Comparison of ENCODE assay signal across 11 cellular contexts in the genomic region with DNA sequence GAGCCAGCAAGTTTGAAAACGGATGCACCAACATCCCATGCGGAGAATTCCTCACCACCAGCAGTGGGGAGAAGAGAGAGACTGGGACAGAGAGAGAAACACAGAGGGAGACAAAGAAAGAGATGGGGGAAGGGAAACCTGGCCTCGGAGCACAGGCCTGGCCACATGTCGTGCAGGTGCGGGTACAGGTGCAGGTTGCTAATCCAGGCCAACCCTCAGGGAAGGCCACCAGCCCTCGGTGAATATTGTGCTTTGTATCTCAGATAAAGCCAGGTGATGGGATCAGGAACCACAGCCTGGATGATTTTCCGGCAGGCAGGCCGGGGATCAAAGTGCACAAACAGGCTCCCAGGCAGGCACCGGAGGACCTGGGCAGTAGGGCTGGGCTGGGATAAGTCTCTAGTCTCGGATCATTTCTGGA. TPM values are rescaled to one million over a fixed set of nuclear protein-coding genes. Genes with fewer than 3 reads are reported as not detected.
DNase-seq lines count a peak whose midpoint lies in the region; ATAC-seq, FAIRE-seq and TF ChIP-seq lines count a peak whose summit lies in the region.
"Had no signal": no experiment of that assay in that cellular context is flagged by ENCODE, and none has a peak within 500 bp of the region (broad histone marks: within the 10 kb centered on the region; RNA-seq: fewer than 3 reads in every experiment).

No MANE protein-coding gene starts in this region.

- peaks cover 22% of the 10 kb centered on the region for H3K27me3 Mint-ChIP-seq in mesothelial cell of epicardium (ENCODE audit: low read depth)

- H3K4me1 Mint-ChIP-seq in mesothelial cell of epicardium, result peaks cover 42% of the 10 kb centered on the region

- TF ChIP-seq CTCF in coronary artery (IDR thresholded peaks at IDR 0.05) (no peak), mesothelial cell of epicardium (IDR thresholded peaks at IDR 0.05; ENCODE audit: unreplicated experiment) (no peak), upper lobe of left lung (IDR thresholded peaks at IDR 0.05) (no peak)

- peak overlapping the region; percentile 99 for H3K27ac Mint-ChIP-seq in mesothelial cell of epicardium

- FAIRE-seq in HTR-8/SVneo (lab: Jason Lieb, UNC), result no peak

- H3K27me3 ChIP-seq in upper lobe of left lung, result peaks cover 0 to 12% (median 0%) of the 10 kb centered on the region in 4 donors

- H3K4me3 Mint-ChIP-seq in mesothelial cell of epicardium, result peak overlapping the region; percentile 51

- ATAC-seq in upper lobe of left lung (ENCODE audit: low FRiP score in 2 of 2), result no peak
- ATAC-seq in HG03159 (IDR thresholded peaks at IDR 0.05; ENCODE audit: unreplicated experiment), result no peak
- ATAC-seq: PC-3 had no signal

- H3K4me3 ChIP-seq in coronary artery (no peak overlapping the region), upper lobe of left lung (no peak overlapping the region)

- H3K27ac ChIP-seq in coronary artery (peak overlapping the region in 1 of 2 donors; percentile 89), upper lobe of left lung (peak overlapping the region in 3 of 4 donors; percentile 53 to 91 (median 87))

- no peaks in the 10 kb centered on the region for H3K9me3 Mint-ChIP-seq in mesothelial cell of epicardium

- 79 to 82% methylated on average over 10 of the region's 10 CpGs for WGBS in upper lobe of left lung, 2 donors

- peaks cover 53 to 80% (median 59%) of the 10 kb centered on the region in 4 donors for H3K4me1 ChIP-seq in upper lobe of left lung

- TF ChIP-seq EP300 in upper lobe of left lung (IDR thresholded peaks at IDR 0.05), result no peak

- DNase-seq in activated effector memory CD4-positive, alpha-beta T cell treated with anti-CD3 and anti-CD28 coated beads, Interleukin-2, amount 50 U/mL, for 16 hours, result peak; percentile 42
- DNase-seq in activated effector memory CD4-positive, alpha-beta T cell treated with Interleukin-2 at 50 U/mL for 16 hours, result no peak
- peak; percentile 53 for DNase-seq in coronary artery (ENCODE audit: low spot score)
- DNase-seq in mesothelial cell of epicardium (ENCODE audit: low spot score in 2 of 2, unreplicated experiment in 2 of 2), result peak in 1 of 2 experiments; percentile 39
- DNase-seq in upper lobe of left lung, result no peak
- DNase-seq in OCI-M1 (lab: John Stamatoyannopoulos, UW), result no peak
- DNase-seq in HTR-8/SVneo (ENCODE audit: insufficient read length, low spot score), result no peak
- DNase-seq: activated gamma-delta T cell, NCI-H1105 had no signal

- no peaks in the 10 kb centered on the region for H3K36me3 Mint-ChIP-seq in mesothelial cell of epicardium

- H3K9me3 ChIP-seq in upper lobe of left lung, result no peaks in the 10 kb centered on the region

- no peak for TF ChIP-seq POLR2A in upper lobe of left lung (IDR thresholded peaks at IDR 0.05)

- no peaks in the 10 kb centered on the region for H3K36me3 ChIP-seq in upper lobe of left lung

RNA-seq across cellular contexts. Expression of gene GAS6, which starts 3.8 kb away (rescaled TPM):
- total RNA-seq in mesothelial cell of epicardium (67.4 to 74.1 TPM (median 71.5 TPM) in 3 replicates), upper lobe of left lung (100 to 1,000 TPM; 129 to 299 (median 180) TPM)

Comparison
In these comparisons a context has a peak if more than half of its experiments do, and no peak if none do; other contexts are left out.
1. DNase-seq: peak in activated effector memory CD4-positive, alpha-beta T cell treated with anti-CD3 and anti-CD28 coated beads, Interleukin-2, amount 50 U/mL, for 16 hours (single experiment) and coronary artery (single experiment); none in activated effector memory CD4-positive, alpha-beta T cell treated with Interleukin-2 at 50 U/mL for 16 hours (single experiment), upper lobe of left lung (0 of 2), OCI-M1 (single experiment) and HTR-8/SVneo (single experiment).